In genomic region chr14:75697918-75698317, GRCh38 we compare ENCODE assay signal across 21 cellular contexts.
"Had no signal": no experiment of that assay in that cellular context is flagged by ENCODE, and none has a peak within 500 bp of the region (broad histone marks: within the 10 kb centered on the region; RNA-seq: fewer than 3 reads in every experiment).

No MANE protein-coding gene starts in this region.

- H3K27ac Mint-ChIP-seq: immature natural killer cell; memory B cell; stimulated activated effector memory CD8-positive, alpha-beta T cell treated with anti-CD3 and anti-CD28 coated beads, Interleukin-12 subunit alpha, Interleukin-12 subunit beta, amount 100 ng/mL, for 72 hours; stimulated activated naive CD8-positive, alpha-beta T cell treated with anti-CD3 and anti-CD28 coated beads, Interleukin-15, amount 100 ng/mL, for 72 hours had no signal

- H3K9me3 Mint-ChIP-seq: central memory CD8-positive, alpha-beta T cell; stimulated activated effector memory CD8-positive, alpha-beta T cell treated with anti-CD3 and anti-CD28 coated beads, Interleukin-12 subunit alpha, Interleukin-12 subunit beta, amount 100 ng/mL, for 72 hours; stimulated activated naive CD8-positive, alpha-beta T cell treated with anti-CD3 and anti-CD28 coated beads, Interleukin-15, amount 100 ng/mL, for 72 hours had no signal

- H3K4me1 ChIP-seq: breast epithelium had no signal

- H3K27me3 ChIP-seq: breast epithelium, esophagus squamous epithelium, gastroesophageal sphincter had no signal

- H3K4me3 Mint-ChIP-seq: central memory CD8-positive, alpha-beta T cell; immature natural killer cell; memory B cell; mesothelial cell of epicardium; naive B cell; stimulated activated effector memory CD8-positive, alpha-beta T cell treated with anti-CD3 and anti-CD28 coated beads, Interleukin-12 subunit alpha, Interleukin-12 subunit beta, amount 100 ng/mL, for 72 hours; stimulated activated naive CD8-positive, alpha-beta T cell treated with anti-CD3 and anti-CD28 coated beads, Interleukin-15, amount 100 ng/mL, for 72 hours had no signal

- H3K27ac ChIP-seq: breast epithelium, esophagus squamous epithelium, gastroesophageal sphincter, thoracic aorta had no signal

- FAIRE-seq: kidney, urothelium cell line had no signal

- H3K9me3 ChIP-seq: breast epithelium, gastroesophageal sphincter, thoracic aorta had no signal

- H3K36me3 ChIP-seq: breast epithelium had no signal

- H3K4me1 Mint-ChIP-seq: central memory CD8-positive, alpha-beta T cell; immature natural killer cell; mesothelial cell of epicardium; naive B cell; stimulated activated effector memory CD8-positive, alpha-beta T cell treated with anti-CD3 and anti-CD28 coated beads, Interleukin-12 subunit alpha, Interleukin-12 subunit beta, amount 100 ng/mL, for 72 hours; stimulated activated naive CD8-positive, alpha-beta T cell treated with anti-CD3 and anti-CD28 coated beads, Interleukin-15, amount 100 ng/mL, for 72 hours had no signal

- H3K4me3 ChIP-seq: breast epithelium, esophagus squamous epithelium, gastroesophageal sphincter, thoracic aorta had no signal

- H3K27me3 Mint-ChIP-seq: central memory CD8-positive, alpha-beta T cell; memory B cell; naive B cell; stimulated activated naive CD8-positive, alpha-beta T cell treated with anti-CD3 and anti-CD28 coated beads, Interleukin-15, amount 100 ng/mL, for 72 hours had no signal

- DNase-seq: cortex of kidney; esophagus squamous epithelium; foreskin fibroblast; glutamatergic neuron; immature natural killer cell; kidney; left colon; naive B cell; right cardiac atrium; stimulated activated CD4-positive, alpha-beta T cell treated with anti-CD3 and anti-CD28 coated beads, Interleukin-4, amount 100 ng/mL, for 1 hour; stimulated activated CD8-positive, alpha-beta memory T cell treated with anti-CD3 and anti-CD28 coated beads, Interleukin-4, amount 100 ng/mL, for 48 hours; stimulated activated naive CD8-positive, alpha-beta T cell treated with anti-CD3 and anti-CD28 coated beads, Interleukin-15, amount 100 ng/mL, for 72 hours; trophoblast cell had no signal
